Comparison of ENCODE assay signal across 30 cellular contexts in the genomic region with DNA sequence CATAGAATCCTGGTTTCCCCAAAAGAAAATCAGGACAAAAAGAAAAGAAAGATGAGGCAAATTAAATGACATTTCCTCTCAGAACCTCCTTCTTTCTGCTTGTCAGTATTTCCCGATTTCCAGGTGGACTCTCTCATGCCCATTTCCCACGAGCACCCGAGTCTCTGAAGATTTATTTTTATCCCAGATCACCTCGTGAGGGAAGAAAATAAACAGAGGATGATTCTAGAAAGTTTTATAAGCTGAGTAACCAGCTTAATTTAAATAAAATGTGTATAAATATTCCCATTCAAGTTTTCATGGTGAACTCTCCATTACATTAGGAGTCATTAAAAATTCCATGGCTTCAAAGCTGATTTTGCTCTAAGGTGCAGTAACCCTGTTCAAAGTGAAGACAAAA.
A peak's percentile ranks its signal among the peaks of the same experiment; 100 is the strongest.
DNase-seq lines count a peak whose midpoint lies in the region; ATAC-seq, FAIRE-seq and TF ChIP-seq lines count a peak whose summit lies in the region.
"Had no signal": no experiment of that assay in that cellular context is flagged by ENCODE, and none has a peak within 500 bp of the region (broad histone marks: within the 10 kb centered on the region; RNA-seq: fewer than 3 reads in every experiment).

No MANE protein-coding gene starts in this region.

- peak overlapping the region; percentile 82; the same call in 1 of the 2 replicates for H3K18ac ChIP-seq in IMR-90 (ENCODE audit: low read depth, low read length)

- WGBS in IMR-90 (ENCODE audit: extremely low coverage in 2 of 2, insufficient read length in 1 of 2), 2 experiments: no CpG with 5 or more reads among the region's 4 CpGs

- H3K9ac ChIP-seq in IMR-90 (ENCODE audit: low read depth, low read length): peak overlapping the region; percentile 45; the same call in 1 of the 2 replicates
- H3K9ac ChIP-seq in adipocyte (ENCODE audit: low read length): no peak overlapping the region
- H3K9ac ChIP-seq in keratinocyte (ENCODE audit: control insufficient read depth, extremely low read depth, insufficient read depth, low read length): no peak overlapping the region

- dilution Hi-C loops in IMR-90 (cut with HindIII; ENCODE audit: low sequenced_read_pairs, unreplicated experiment) (no loop called here), keratinocyte (cut with MboI; ENCODE audit: extremely low pct_ligation_motif_present, low sequenced_read_pairs) (no loop called here)

- in situ Hi-C loops in IMR-90 (cut with MboI; ENCODE audit: low sequenced_read_pairs): no loop called here
- in situ Hi-C loops in ACHN (cut with HindIII; ENCODE audit: low pct_ligation_motif_present, low pct_unique_long_range_greater_than_20kb, low sequenced_read_pairs): no loop called here

- DNase-seq in COLO829 (ENCODE audit: low spot score) (peak; percentile 6), IMR-90 (peak; percentile 75), adipocyte (ENCODE audit: low read depth) (peak; percentile 15), keratinocyte (ENCODE audit: low read depth, low spot score) (no peak), ACHN (no peak), NCI-H1105 (lab: John Stamatoyannopoulos, UW) (no peak), erythroblast (lab: John Stamatoyannopoulos, UW) (no peak)
- DNase-seq: activated CD4-positive, alpha-beta T cell treated with anti-CD3 and anti-CD28 coated beads, Interleukin-2, amount 50 U/mL, for 1 hour; activated gamma-delta T cell; activated T-cell treated with anti-CD3 and anti-CD28 coated beads, Interleukin-2, amount 50 U/mL, for 4 hours; central memory CD4-positive, alpha-beta T cell; DMS79; heart left ventricle; kidney glomerular epithelial cell; naive thymus-derived CD4-positive, alpha-beta T cell; NCI-H1092 treated with DMSO at 0.1 percent for 48 hours; NCI-H187; NCI-H2171; NK-92 treated with Interleukin-12 subunit alpha and Interleukin-12 subunit beta, amount 100 ng/mL, for 24 hours; psoas muscle; sigmoid colon; stimulated activated CD4-positive, alpha-beta T cell treated with anti-CD3 and anti-CD28 coated beads, Interleukin-4, amount 100 ng/mL, for 1 hour; tibial artery had no signal

- H3K27me3 ChIP-seq in IMR-90 (ENCODE audit: control insufficient read depth, insufficient read depth, low read length) (no peaks in the 10 kb centered on the region), adipocyte (replicated peaks; ENCODE audit: control insufficient read depth, insufficient read depth, low read length) (no peaks in the 10 kb centered on the region), keratinocyte (ENCODE audit: control insufficient read depth, extremely low read depth, insufficient read depth, low read length) (no peaks in the 10 kb centered on the region)
- H3K27me3 ChIP-seq: foreskin keratinocyte, heart left ventricle, sigmoid colon, tibial artery, vagina had no signal

- H2BK20ac ChIP-seq in IMR-90 (ENCODE audit: low read depth, low read length): peak overlapping the region; percentile 93

- TF ChIP-seq POLR2A in IMR-90 (IDR thresholded peaks at IDR 0.05; ENCODE audit: low read depth, low read length): no peak
- no peak for TF ChIP-seq POLR2A in erythroblast (IDR thresholded peaks at IDR 0.05; ENCODE audit: low read length)

- H2AFZ ChIP-seq in IMR-90 (replicated peaks; ENCODE audit: low read length, poor library complexity) (no peak overlapping the region), keratinocyte (ENCODE audit: control insufficient read depth, low read length) (peak overlapping the region; percentile 73)

- H2AK9ac ChIP-seq in IMR-90 (replicated peaks; ENCODE audit: low read depth, low read length, poor library complexity): no peak overlapping the region

- peak overlapping the region; percentile 97 for H2BK5ac ChIP-seq in IMR-90 (ENCODE audit: low read depth, low read length, poor library complexity, severe bottlenecking)

- peaks cover 13% of the 10 kb centered on the region for H3K4me1 ChIP-seq in IMR-90 (ENCODE audit: control insufficient read depth, insufficient read depth, low read length)
- H3K4me1 ChIP-seq in adipocyte (ENCODE audit: control insufficient read depth, insufficient read depth, low read length): no peaks in the 10 kb centered on the region
- H3K4me1 ChIP-seq in keratinocyte (ENCODE audit: control insufficient read depth, extremely low read depth, insufficient read depth, low read length): peaks cover 7% of the 10 kb centered on the region
- H3K4me1 ChIP-seq: foreskin keratinocyte, heart left ventricle, psoas muscle, vagina had no signal

- TF ChIP-seq CTCF in IMR-90 (conservative IDR thresholded peaks at IDR 0.05; ENCODE audit: low read depth, low read length) (no peak), keratinocyte (optimal IDR thresholded peaks at IDR 0.05 in 1 of 3, IDR thresholded peaks at IDR 0.05 in 1 of 3, conservative IDR thresholded peaks at IDR 0.05 in 1 of 3; ENCODE audit: extremely low read depth in 1 of 3, insufficient read depth in 2 of 3, low read length in 3 of 3) (no peak)

- intact Hi-C loops in IMR-90 (cut with micrococcal nuclease): no loop called here

- H3K56ac ChIP-seq in IMR-90 (ENCODE audit: extremely low read depth, insufficient read depth, low read length): peak overlapping the region; percentile 85; the same call in 1 of the 2 replicates

- peak overlapping the region; percentile 91 for H2BK120ac ChIP-seq in IMR-90 (ENCODE audit: low read depth, low read length)

- peak overlapping the region; percentile 88 for H3K14ac ChIP-seq in IMR-90 (replicated peaks; ENCODE audit: low read depth, low read length)

- ATAC-seq in IMR-90 (ENCODE audit: low read depth): peak; percentile 44
- ATAC-seq in HG02938 (IDR thresholded peaks at IDR 0.05; ENCODE audit: unreplicated experiment): no peak
- ATAC-seq: activated T-cell treated with anti-CD3 and anti-CD28 coated beads, Interleukin-2, amount 50 U/mL, for 4 hours; esophagus mucosa; heart left ventricle; K562; naive thymus-derived CD4-positive, alpha-beta T cell; psoas muscle; Right ventricle myocardium inferior had no signal

- peak overlapping the region; percentile 90 for H4K91ac ChIP-seq in IMR-90 (ENCODE audit: insufficient read depth, low read depth, low read length)

- peak overlapping the region; percentile 41; the same call in 1 of the 2 replicates for H2AK5ac ChIP-seq in IMR-90 (ENCODE audit: low read depth, low read length)

- H3K4me2 ChIP-seq in IMR-90 (ENCODE audit: low read depth, low read length): peak overlapping the region; percentile 68; the same call in 1 of the 2 replicates
- no peak overlapping the region for H3K4me2 ChIP-seq in keratinocyte (ENCODE audit: control insufficient read depth, extremely low read depth, insufficient read depth, low read depth, low read length)

- no peaks in the 10 kb centered on the region for H3K79me1 ChIP-seq in IMR-90 (ENCODE audit: low read depth in 1 of 2, low read length in 2 of 2)

- FAIRE-seq in keratinocyte (lab: Jason Lieb, UNC): no peak
- FAIRE-seq: K562 had no signal

- H3K27ac ChIP-seq in IMR-90 (ENCODE audit: insufficient read depth, low read length) (peak overlapping the region; percentile 61; the same call in 1 of the 2 replicates), keratinocyte (ENCODE audit: control insufficient read depth, insufficient read depth, low read length) (no peak overlapping the region)
- H3K27ac ChIP-seq: foreskin keratinocyte, heart left ventricle, psoas muscle, sigmoid colon, tibial artery, vagina, VCaP had no signal

- peaks cover 3% of the 10 kb centered on the region; the same call in 1 of the 2 replicates for H3K9me1 ChIP-seq in IMR-90 (ENCODE audit: insufficient read depth, low read length)
- H3K9me1 ChIP-seq in keratinocyte (ENCODE audit: control insufficient read depth, extremely low read depth, insufficient read depth, low read length): no peaks in the 10 kb centered on the region

- H3K9me3 ChIP-seq in IMR-90 (ENCODE audit: control insufficient read depth, insufficient read depth, low read length): no peaks in the 10 kb centered on the region
- H3K9me3 ChIP-seq in adipocyte (ENCODE audit: control insufficient read depth, low read length): no peaks in the 10 kb centered on the region
- no peaks in the 10 kb centered on the region for H3K9me3 ChIP-seq in keratinocyte (ENCODE audit: control insufficient read depth, low read depth, low read length)
- H3K9me3 ChIP-seq: heart left ventricle, psoas muscle, sigmoid colon, tibial artery, vagina had no signal

- no TSS peak for BruUV-seq in IMR-90 (replicated peaks; lab: Mats Ljungman, UMichigan)

- CTCF ChIA-PET in IMR-90 (lab: Yijun Ruan, JAX): no interaction called here

- no peaks in the 10 kb centered on the region for H3K79me2 ChIP-seq in keratinocyte (ENCODE audit: control insufficient read depth, insufficient read depth, low read length)

- H4K20me1 ChIP-seq in IMR-90 (ENCODE audit: insufficient read depth, low read length) (no peaks in the 10 kb centered on the region), keratinocyte (ENCODE audit: control insufficient read depth, extremely low read depth, insufficient read depth, low read length) (no peaks in the 10 kb centered on the region)

- POLR2A ChIA-PET in IMR-90 (lab: Charles Lee; ENCODE audit: unreplicated experiment): no interaction called here

- peak overlapping the region; percentile 86 for H3K23ac ChIP-seq in IMR-90 (ENCODE audit: low read depth, low read length)

- peak overlapping the region; percentile 93 for H3K4ac ChIP-seq in IMR-90 (ENCODE audit: low read depth, low read length)

- H4K8ac ChIP-seq in IMR-90 (ENCODE audit: low read depth in 2 of 2, low read length in 2 of 2): peak overlapping the region; percentile 80 to 92

- H4K5ac ChIP-seq in IMR-90 (ENCODE audit: low read depth, low read length): peak overlapping the region; percentile 63

- H3K4me3 ChIP-seq in IMR-90 (ENCODE audit: insufficient read depth, low read depth, low read length): no peak overlapping the region; the same call in 1 of the 2 replicates
- no peak overlapping the region for H3K4me3 ChIP-seq in adipocyte (ENCODE audit: low read length)
- no peak overlapping the region for H3K4me3 ChIP-seq in keratinocyte (ENCODE audit: control insufficient read depth in 2 of 3, extremely low read depth in 1 of 3, insufficient read depth in 2 of 3, low read depth in 1 of 3, low read length in 3 of 3)
- H3K4me3 ChIP-seq: heart left ventricle, K562, psoas muscle, sigmoid colon, tibial artery, vagina had no signal

- TF ChIP-seq RAD21 in IMR-90 (IDR thresholded peaks at IDR 0.05; ENCODE audit: low read length): no peak

- peak overlapping the region; percentile 43; the same call in 2 of the 3 replicates for H2BK15ac ChIP-seq in IMR-90 (ENCODE audit: low read depth, low read length)

- H3K36me3 ChIP-seq in IMR-90 (ENCODE audit: control insufficient read depth, insufficient read depth, low read length) (no peaks in the 10 kb centered on the region), adipocyte (ENCODE audit: control insufficient read depth, insufficient read depth, low read length, severe bottlenecking) (no peaks in the 10 kb centered on the region), keratinocyte (ENCODE audit: control insufficient read depth in 2 of 2, extremely low read depth in 1 of 2, insufficient read depth in 2 of 2, low read length in 2 of 2) (no peaks in the 10 kb centered on the region)
- H3K36me3 ChIP-seq: heart left ventricle, sigmoid colon, tibial artery, vagina had no signal

TF ChIP-seq in IMR-90, 13 proteins besides CTCF, POLR2A, EP300 and RAD21:
- TF ChIP-seq BHLHE40 (IDR thresholded peaks at IDR 0.05; ENCODE audit: low read depth, low read length) (peak; percentile 57; the same call in 1 of the 2 replicates), CHD1 (IDR thresholded peaks at IDR 0.05; ENCODE audit: low read depth, low read length) (no peak)

Comparison
In these comparisons a context has a peak if more than half of its experiments do, and no peak if none do; other contexts are left out.
1. DNase-seq: peak in COLO829 (single experiment), IMR-90 (single experiment) and adipocyte (single experiment); none in keratinocyte (single experiment), ACHN (single experiment), NCI-H1105 (single experiment) and erythroblast (0 of 2).